Comparison of ENCODE assay signal across 8 cellular contexts in genomic region chr2:61016392-61017002, GRCh38. TPM values are rescaled to one million over a fixed set of nuclear protein-coding genes. Genes with fewer than 3 reads are reported as not detected.
DNase-seq lines count a peak whose midpoint lies in the region; ATAC-seq and TF ChIP-seq lines count a peak whose summit lies in the region.

No MANE protein-coding gene starts in this region.

- H3K9me3 Mint-ChIP-seq in activated naive CD8-positive, alpha-beta T cell treated with anti-CD3 and anti-CD28 coated beads, Interleukin-2, amount 50 U/mL, for 24 hours = no peaks in the 10 kb centered on the region
- no peaks in the 10 kb centered on the region for H3K9me3 Mint-ChIP-seq in stimulated activated naive CD8-positive, alpha-beta T cell treated with anti-CD3 and anti-CD28 coated beads, Interleukin-15, Interleukin-2, amounts not matched to agents 100 ng/mL and 50 ng/mL, for 24 hours

- BruUV-seq in A673 (replicated peaks; lab: Mats Ljungman, UMichigan) = TSS peak; percentile 80

- peaks cover 15% of the 10 kb centered on the region for H3K4me1 ChIP-seq in A673 (ENCODE audit: insufficient read depth, low read length, poor library complexity, severe bottlenecking)
- peaks cover 6 to 75% of the 10 kb centered on the region in 2 donors for H3K4me1 ChIP-seq in left lung

- POLR2A ChIA-PET in A673 (lab: Charles Lee; ENCODE audit: low non-redundant PET) = interaction anchor here (0.7 kb wide), 2 partner anchors 37 to 49 kb away, joined by 4 to 6 read pairs; partner anchors contain the start of gene SANBR

- no peaks in the 10 kb centered on the region for H3K36me3 ChIP-seq in A673 (ENCODE audit: insufficient read depth, low read length, poor library complexity, severe bottlenecking)
- H3K36me3 ChIP-seq in left lung = peaks cover 0 to 7% of the 10 kb centered on the region in 2 donors

- peak overlapping the region; percentile 93 for H3K4me3 Mint-ChIP-seq in activated naive CD8-positive, alpha-beta T cell treated with anti-CD3 and anti-CD28 coated beads, Interleukin-2, amount 50 U/mL, for 24 hours
- H3K4me3 Mint-ChIP-seq in stimulated activated naive CD8-positive, alpha-beta T cell treated with anti-CD3 and anti-CD28 coated beads, Interleukin-15, Interleukin-2, amounts not matched to agents 100 ng/mL and 50 ng/mL, for 24 hours = peak overlapping the region; percentile 96

- H3K27me3 ChIP-seq in A673 (replicated peaks; ENCODE audit: insufficient read depth, low read depth, low read length, poor library complexity) (no peaks in the 10 kb centered on the region), left lung (no peaks in the 10 kb centered on the region)

- H3K27ac ChIP-seq in A673 (ENCODE audit: low read depth, low read length, poor library complexity, severe bottlenecking) = peak overlapping the region; percentile 93
- H3K27ac ChIP-seq in left lung = peak overlapping the region; percentile 87 to 92

- H3K4me1 Mint-ChIP-seq in activated naive CD8-positive, alpha-beta T cell treated with anti-CD3 and anti-CD28 coated beads, Interleukin-2, amount 50 U/mL, for 24 hours = peaks cover 55% of the 10 kb centered on the region
- H3K4me1 Mint-ChIP-seq in stimulated activated naive CD8-positive, alpha-beta T cell treated with anti-CD3 and anti-CD28 coated beads, Interleukin-15, Interleukin-2, amounts not matched to agents 100 ng/mL and 50 ng/mL, for 24 hours (ENCODE audit: low read depth) = peaks cover 72% of the 10 kb centered on the region

- TF ChIP-seq CTCF in A673 (conservative IDR thresholded peaks at IDR 0.05; ENCODE audit: low read depth, low read length) (no peak), left lung (IDR thresholded peaks at IDR 0.05) (no peak)

- H3K36me3 Mint-ChIP-seq in activated naive CD8-positive, alpha-beta T cell treated with anti-CD3 and anti-CD28 coated beads, Interleukin-2, amount 50 U/mL, for 24 hours (ENCODE audit: low read depth) = peaks cover 9% of the 10 kb centered on the region
- H3K36me3 Mint-ChIP-seq in stimulated activated naive CD8-positive, alpha-beta T cell treated with anti-CD3 and anti-CD28 coated beads, Interleukin-15, Interleukin-2, amounts not matched to agents 100 ng/mL and 50 ng/mL, for 24 hours (ENCODE audit: low read depth) = peaks cover 8% of the 10 kb centered on the region

- intact Hi-C loops in A673 (cut with micrococcal nuclease; ENCODE audit: unreplicated experiment) (no loop called here), left lung (cut with DNase I) (no loop called here)

- peak; percentile 8 for ATAC-seq in GM18861 (IDR thresholded peaks at IDR 0.05; ENCODE audit: unreplicated experiment)
- ATAC-seq in HG03457 (IDR thresholded peaks at IDR 0.05; ENCODE audit: unreplicated experiment) = peak; percentile 23
- no peak for ATAC-seq in activated naive CD8-positive, alpha-beta T cell treated with anti-CD3 and anti-CD28 coated beads, Interleukin-2, amount 50 U/mL, for 24 hours
- peak; percentile 4 for ATAC-seq in left lung

- no peak for DNase-seq in A673 (ENCODE audit: low spot score)
- DNase-seq in activated naive CD8-positive, alpha-beta T cell treated with anti-CD3 and anti-CD28 coated beads, Interleukin-2, amount 50 U/mL, for 24 hours = peak; percentile 34
- no peak for DNase-seq in left lung
- no peak for DNase-seq in NCI-H1436 treated with DMSO at 0.1 percent for 48 hours (lab: John Stamatoyannopoulos, UW)
- no peak for DNase-seq in NCI-H1694 treated with DMSO at 0.1 percent for 48 hours (lab: John Stamatoyannopoulos, UW)

- H3K9me3 ChIP-seq in A673 (ENCODE audit: low read depth, low read length, poor library complexity, severe bottlenecking) (no peaks in the 10 kb centered on the region), left lung (no peaks in the 10 kb centered on the region)

- H3K4me3 ChIP-seq in A673 (ENCODE audit: low read depth, low read length, poor library complexity, severe bottlenecking) = peak overlapping the region; percentile 77
- H3K4me3 ChIP-seq in left lung = peak overlapping the region; percentile 95 to 97

- peak overlapping the region; percentile 97 for H3K27ac Mint-ChIP-seq in activated naive CD8-positive, alpha-beta T cell treated with anti-CD3 and anti-CD28 coated beads, Interleukin-2, amount 50 U/mL, for 24 hours
- H3K27ac Mint-ChIP-seq in stimulated activated naive CD8-positive, alpha-beta T cell treated with anti-CD3 and anti-CD28 coated beads, Interleukin-15, Interleukin-2, amounts not matched to agents 100 ng/mL and 50 ng/mL, for 24 hours = peak overlapping the region; percentile 93

- CTCF ChIA-PET in A673 (lab: Charles Lee) = no interaction called here

- no peaks in the 10 kb centered on the region for H3K27me3 Mint-ChIP-seq in activated naive CD8-positive, alpha-beta T cell treated with anti-CD3 and anti-CD28 coated beads, Interleukin-2, amount 50 U/mL, for 24 hours
- H3K27me3 Mint-ChIP-seq in stimulated activated naive CD8-positive, alpha-beta T cell treated with anti-CD3 and anti-CD28 coated beads, Interleukin-15, Interleukin-2, amounts not matched to agents 100 ng/mL and 50 ng/mL, for 24 hours = no peaks in the 10 kb centered on the region

RNA-seq across cellular contexts. Expression of gene PEX13, which starts 1.0 kb away (rescaled TPM):
- total RNA-seq in A673 (2021) (20.7 and 22.5 TPM in 2 replicates), left lung (10 to 100 TPM; 25.5 to 31.0 TPM)

RNA-seq across cellular contexts. Expression of gene PUS10, which starts 1.6 kb away (rescaled TPM):
- total RNA-seq in A673 (2021) (4.2 and 5.2 TPM in 2 replicates), left lung (10 to 100 TPM in 1 of 2 donors, 1 to 10 TPM in 1; 8.6 to 14.2 TPM)

RNA-seq across cellular contexts. Expression of gene SANBR, which starts 49.2 kb away (rescaled TPM):
- total RNA-seq in A673 (2021) = 12.1 and 15.5 TPM in 2 replicates
- 10 to 100 TPM; 13.8 to 16.2 TPM for total RNA-seq in left lung
